21 cellular contexts compared by ENCODE assay signal in the genomic region with DNA sequence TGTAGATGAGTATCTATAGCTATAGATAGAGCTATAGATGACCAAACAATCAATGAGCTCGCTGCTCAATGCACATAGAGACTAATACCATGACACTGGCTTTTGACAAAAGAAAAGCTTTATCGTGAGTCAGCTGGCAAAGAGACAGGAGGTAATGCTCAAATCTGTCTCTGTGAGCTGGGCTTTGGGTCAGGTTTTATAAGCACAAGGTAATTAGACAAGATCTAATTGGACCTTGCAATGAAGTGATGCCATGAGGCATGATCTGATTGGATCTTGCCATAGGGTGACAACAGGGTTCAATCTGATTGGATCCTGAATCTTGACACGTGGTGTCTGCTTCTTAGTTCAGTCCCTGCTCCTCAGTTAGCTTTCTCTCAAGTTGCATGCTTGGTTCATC.
DNase-seq lines count a peak whose midpoint lies in the region; TF ChIP-seq lines count a peak whose summit lies in the region.
"Had no signal": no experiment of that assay in that cellular context is flagged by ENCODE, and none has a peak within 500 bp of the region (broad histone marks: within the 10 kb centered on the region; RNA-seq: fewer than 3 reads in every experiment).

No MANE protein-coding gene starts in this region.

- no peaks in the 10 kb centered on the region for H3K36me3 Mint-ChIP-seq in progenitor cell of endocrine pancreas (ENCODE audit: insufficient read depth)
- H3K36me3 Mint-ChIP-seq: CD4-positive, CD25-positive, alpha-beta regulatory T cell had no signal

- H2AFZ ChIP-seq in trophoblast cell (ENCODE audit: insufficient read depth, low read length, poor library complexity), result no peak overlapping the region
- H2AFZ ChIP-seq: GM23338 had no signal

- H3K18ac ChIP-seq in trophoblast cell (ENCODE audit: low read length), result no peak overlapping the region

- no peaks in the 10 kb centered on the region for H3K9me3 Mint-ChIP-seq in progenitor cell of endocrine pancreas (ENCODE audit: low read depth)
- H3K9me3 Mint-ChIP-seq: GM23338, H9 had no signal

- H3K27me3 ChIP-seq in AG04450 (ENCODE audit: control insufficient read depth, insufficient read depth, low read length) (no peaks in the 10 kb centered on the region), trophoblast cell (ENCODE audit: insufficient read depth, low read length) (no peaks in the 10 kb centered on the region)
- H3K27me3 ChIP-seq: BLaER1, SJCRH30 had no signal

- H3K4ac ChIP-seq in trophoblast cell (ENCODE audit: low read depth, low read length), result no peak overlapping the region

- TF ChIP-seq CTCF in AG04450 (IDR thresholded peaks at IDR 0.05; ENCODE audit: low read depth, low read length) (no peak), fibroblast of mammary gland (conservative IDR thresholded peaks at IDR 0.05; ENCODE audit: control insufficient read depth, insufficient read depth, low read depth, low read length) (no peak), RWPE1 (conservative IDR thresholded peaks at IDR 0.05; ENCODE audit: low read depth) (no peak), progenitor cell of endocrine pancreas (IDR thresholded peaks at IDR 0.05; ENCODE audit: unreplicated experiment) (no peak)

- H3K4me3 ChIP-seq in AG04450 (ENCODE audit: low read depth, low read length) (no peak overlapping the region), fibroblast of mammary gland (ENCODE audit: control insufficient read depth, low read depth, low read length) (no peak overlapping the region), trophoblast cell (ENCODE audit: low read depth, low read length) (no peak overlapping the region)
- H3K4me3 ChIP-seq: BLaER1, GM23338, SJCRH30 had no signal

- no peak overlapping the region for H3K9ac ChIP-seq in trophoblast cell (ENCODE audit: low read length)
- H3K9ac ChIP-seq: BLaER1 had no signal

- H3K9me3 ChIP-seq in AG04450 (ENCODE audit: control insufficient read depth, insufficient read depth, low read length) (no peaks in the 10 kb centered on the region), trophoblast cell (ENCODE audit: insufficient read depth, low read depth, low read length) (no peaks in the 10 kb centered on the region)
- H3K9me3 ChIP-seq: BLaER1, SJCRH30 had no signal

- no peak overlapping the region for H2BK5ac ChIP-seq in trophoblast cell (ENCODE audit: low read depth, low read length, poor library complexity)

- H3K4me1 Mint-ChIP-seq in progenitor cell of endocrine pancreas (ENCODE audit: low read depth), result no peaks in the 10 kb centered on the region
- H3K4me1 Mint-ChIP-seq: CD4-positive, CD25-positive, alpha-beta regulatory T cell; GM23338 had no signal

- no peaks in the 10 kb centered on the region for H3K79me2 ChIP-seq in trophoblast cell (ENCODE audit: control insufficient read depth, insufficient read depth, low read length, poor library complexity)

- H3K14ac ChIP-seq in trophoblast cell (ENCODE audit: low read length), result peak overlapping the region; percentile 7

- H2AK5ac ChIP-seq in trophoblast cell (ENCODE audit: low read length), result no peak overlapping the region

- no peak for TF ChIP-seq POLR2A in erythroblast (IDR thresholded peaks at IDR 0.05; ENCODE audit: low read length)

- H3K4me2 ChIP-seq in trophoblast cell (ENCODE audit: low read length), result no peak overlapping the region
- H3K4me2 ChIP-seq: BLaER1, GM23338 had no signal

- no peak overlapping the region for H4K8ac ChIP-seq in trophoblast cell (ENCODE audit: low read depth, low read length)

- peak overlapping the region; percentile 28 for H4K91ac ChIP-seq in trophoblast cell (ENCODE audit: low read depth, low read length)

- H3K27ac ChIP-seq in AG04450 (ENCODE audit: low read depth, low read length), result peak overlapping the region; percentile 58
- peak overlapping the region; percentile 46 for H3K27ac ChIP-seq in trophoblast cell (ENCODE audit: low read depth, low read length)
- H3K27ac ChIP-seq in RWPE1, result no peak overlapping the region
- H3K27ac ChIP-seq: BLaER1, SJCRH30 had no signal

- CTCF ChIA-PET in AG04450 (lab: Charles Lee), result interaction anchor here (2.0 kb wide), 1 partner anchor 21 kb away, joined by 4 read pairs; no protein-coding TSS in a partner anchor
- CTCF ChIA-PET in RWPE1 (lab: Yijun Ruan, JAX), result no interaction called here

- POLR2A ChIA-PET in AG04450 (lab: Yijun Ruan, JAX), result no interaction called here
- POLR2A ChIA-PET in RWPE1 (lab: Yijun Ruan, JAX; ENCODE audit: low non-redundant PET), result no interaction called here

- no peaks in the 10 kb centered on the region for H3K27me3 Mint-ChIP-seq in progenitor cell of endocrine pancreas
- H3K27me3 Mint-ChIP-seq: CD4-positive, CD25-positive, alpha-beta regulatory T cell had no signal

- H3K23ac ChIP-seq in trophoblast cell (ENCODE audit: low read length), result no peak overlapping the region

- no peak overlapping the region for H4K12ac ChIP-seq in trophoblast cell (ENCODE audit: low read depth, low read length)

- H3K27ac Mint-ChIP-seq in progenitor cell of endocrine pancreas, result no peak overlapping the region
- H3K27ac Mint-ChIP-seq: CD4-positive, CD25-positive, alpha-beta regulatory T cell; GM23338; H9 had no signal

- H2BK120ac ChIP-seq in trophoblast cell (ENCODE audit: insufficient read depth, low read length, poor library complexity), result no peak overlapping the region

- WGBS in trophoblast cell (ENCODE audit: extremely low coverage, insufficient coverage, insufficient read length), result no CpG with 5 or more reads among the region's 3 CpGs

- H3K79me1 ChIP-seq in trophoblast cell (ENCODE audit: low read length), result peaks cover 7% of the 10 kb centered on the region

- no peak overlapping the region for H2BK12ac ChIP-seq in trophoblast cell (ENCODE audit: low read length)

- no peaks in the 10 kb centered on the region for H3K36me3 ChIP-seq in trophoblast cell (ENCODE audit: control insufficient read depth in 1 of 2, insufficient read depth in 2 of 2, low read length in 2 of 2)
- H3K36me3 ChIP-seq: BLaER1, SJCRH30 had no signal

- H3K4me1 ChIP-seq in trophoblast cell (ENCODE audit: control insufficient read depth in 1 of 2, insufficient read depth in 2 of 2, low read length in 2 of 2), result peaks cover 0 to 3% of the 10 kb centered on the region in 2 experiments

- no peak overlapping the region for H3K4me3 Mint-ChIP-seq in progenitor cell of endocrine pancreas (ENCODE audit: low read depth)
- H3K4me3 Mint-ChIP-seq: CD4-positive, CD25-positive, alpha-beta regulatory T cell; GM23338; H9 had no signal

- DNase-seq in AG04450 (ENCODE audit: low read depth, low spot score) (no peak), M059J (ENCODE audit: low read depth) (peak; percentile 76), fibroblast of mammary gland (ENCODE audit: low read depth) (peak; percentile 77), trophoblast cell (no peak), RWPE1 (ENCODE audit: low spot score) (no peak), HuH-7 (ENCODE audit: low spot score) (no peak), progenitor cell of endocrine pancreas (ENCODE audit: low spot score, unreplicated experiment) (no peak), erythroblast (lab: John Stamatoyannopoulos, UW) (no peak)
- DNase-seq: 8988T; CD4-positive, CD25-positive, alpha-beta regulatory T cell; H9; KG1; NCI-H1092; NCI-H1417 treated with DMSO at 0.1 percent for 48 hours; NCI-H187; NCI-H2081 treated with DMSO at 0.1 percent for 48 hours; NCI-H524 treated with DMSO at 0.1 percent for 48 hours; NCI-H774; SJCRH30 had no signal

Comparison
In these comparisons a context has a peak if more than half of its experiments do, and no peak if none do; other contexts are left out.
1. DNase-seq: peak in M059J (single experiment) and fibroblast of mammary gland (single experiment); none in AG04450 (single experiment), trophoblast cell (0 of 2), RWPE1 (single experiment), HuH-7 (single experiment), progenitor cell of endocrine pancreas (single experiment) and erythroblast (0 of 2).